In genomic region chr18:34709631-34710429, GRCh38 we compare ENCODE assay signal across 9 cellular contexts. TPM values are rescaled to one million over a fixed set of nuclear protein-coding genes. Genes with fewer than 3 reads are reported as not detected.
DNase-seq lines count a peak whose midpoint lies in the region; TF ChIP-seq lines count a peak whose summit lies in the region.
"Had no signal": no experiment of that assay in that cellular context is flagged by ENCODE, and none has a peak within 500 bp of the region (broad histone marks: within the 10 kb centered on the region; RNA-seq: fewer than 3 reads in every experiment).

DTNA (plus strand) TSS chr18:34710298; CDS start chr18:34755977, 45,679 bp downstream.

- peaks cover 33% of the 10 kb centered on the region for H3K4me1 ChIP-seq in suprapubic skin

- no peaks in the 10 kb centered on the region for H3K9me3 ChIP-seq in suprapubic skin

- H3K36me3 Mint-ChIP-seq in T-helper 2 cell treated with Interferon-gamma antibody and Interleukin-4, amounts not matched to agents 5 μg/mL and 100 μg/mL, for 36 hours (ENCODE audit: low read depth): no peaks in the 10 kb centered on the region

- no peak for TF ChIP-seq CTCF in suprapubic skin (IDR thresholded peaks at IDR 0.05)

- peak; percentile 15 for TF ChIP-seq EP300 in suprapubic skin (IDR thresholded peaks at IDR 0.05)

- no peaks in the 10 kb centered on the region for H3K9me3 Mint-ChIP-seq in T-helper 2 cell treated with Interferon-gamma antibody and Interleukin-4, amounts not matched to agents 5 μg/mL and 100 μg/mL, for 36 hours
- H3K9me3 Mint-ChIP-seq: central memory CD8-positive, alpha-beta T cell had no signal

- peak; percentile 36 for DNase-seq in COLO668 (lab: John Stamatoyannopoulos, UW; ENCODE audit: unreplicated experiment)
- DNase-seq in NCI-H2171 treated with DMSO at 0.1 percent for 48 hours (lab: John Stamatoyannopoulos, UW): peak; percentile 74
- DNase-seq in cerebellum (ENCODE audit: low spot score): no peak
- peak; percentile 85 for DNase-seq in kidney tubule cell (ENCODE audit: low spot score)
- no peak for DNase-seq in suprapubic skin (ENCODE audit: low spot score in 2 of 2)
- no peak for DNase-seq in LoVo (ENCODE audit: low spot score)
- no peak for DNase-seq in UCSD-AML1 (lab: John Stamatoyannopoulos, UW; ENCODE audit: unreplicated experiment)
- no peak for DNase-seq in T-helper 2 cell treated with Interferon-gamma antibody and Interleukin-4, amounts not matched to agents 5 μg/mL and 100 μg/mL, for 36 hours (ENCODE audit: low spot score)

- no peaks in the 10 kb centered on the region for H3K4me1 Mint-ChIP-seq in T-helper 2 cell treated with Interferon-gamma antibody and Interleukin-4, amounts not matched to agents 5 μg/mL and 100 μg/mL, for 36 hours (ENCODE audit: low read depth)
- H3K4me1 Mint-ChIP-seq: central memory CD8-positive, alpha-beta T cell had no signal

- H3K4me3 ChIP-seq in suprapubic skin: peak within 1 kb of the TSS; percentile 17

- no peak for TF ChIP-seq POLR2A in suprapubic skin (IDR thresholded peaks at IDR 0.05)

- no peaks in the 10 kb centered on the region for H3K36me3 ChIP-seq in suprapubic skin

- H3K27me3 Mint-ChIP-seq in T-helper 2 cell treated with Interferon-gamma antibody and Interleukin-4, amounts not matched to agents 5 μg/mL and 100 μg/mL, for 36 hours (ENCODE audit: low read depth): no peaks in the 10 kb centered on the region

- no peaks in the 10 kb centered on the region for H3K27me3 ChIP-seq in suprapubic skin

- 46% methylated on average over 2 of the region's 2 CpGs for WGBS in suprapubic skin

- H3K27ac ChIP-seq in suprapubic skin: peak within 1 kb of the TSS; percentile 76

- no peak within 1 kb of the TSS for H3K4me3 Mint-ChIP-seq in T-helper 2 cell treated with Interferon-gamma antibody and Interleukin-4, amounts not matched to agents 5 μg/mL and 100 μg/mL, for 36 hours
- H3K4me3 Mint-ChIP-seq: central memory CD8-positive, alpha-beta T cell had no signal

- no peak within 1 kb of the TSS for H3K27ac Mint-ChIP-seq in T-helper 2 cell treated with Interferon-gamma antibody and Interleukin-4, amounts not matched to agents 5 μg/mL and 100 μg/mL, for 36 hours

RNA-seq across cellular contexts. Expression of gene DTNA, which starts in this region (rescaled TPM):
- total RNA-seq in cerebellum: 86.1 TPM
- total RNA-seq in suprapubic skin: 10 to 100 TPM in 1 of 4 donors, 1 to 10 TPM in 3; 3.0 to 15.9 (median 5.1) TPM

Comparison
In these comparisons a context has a peak if more than half of its experiments do, and no peak if none do; other contexts are left out.
1. DNase-seq: peak in COLO668 (single experiment), NCI-H2171 treated with DMSO at 0.1 percent for 48 hours (single experiment) and kidney tubule cell (single experiment); none in cerebellum (single experiment), suprapubic skin (0 of 2), LoVo (single experiment), UCSD-AML1 (single experiment) and T-helper 2 cell treated with Interferon-gamma antibody and Interleukin-4, amounts not matched to agents 5 μg/mL and 100 μg/mL, for 36 hours (single experiment).